Comparison of ENCODE assay signal across 1 cellular context in genomic region chr5:109992264-109992915, GRCh38.
TF ChIP-seq lines count a peak whose summit lies in the region.

No MANE protein-coding gene starts in this region.

TF ChIP-seq in GM23338, 12 proteins besides CTCF, POLR2A, EP300 and RAD21 (continued from another document):
- no peak for TF ChIP-seq ZNF462 (CRISPR knock-in tag; IDR thresholded peaks at IDR 0.05)
